ENCODE assay signal across 1 cellular context in the genomic region with DNA sequence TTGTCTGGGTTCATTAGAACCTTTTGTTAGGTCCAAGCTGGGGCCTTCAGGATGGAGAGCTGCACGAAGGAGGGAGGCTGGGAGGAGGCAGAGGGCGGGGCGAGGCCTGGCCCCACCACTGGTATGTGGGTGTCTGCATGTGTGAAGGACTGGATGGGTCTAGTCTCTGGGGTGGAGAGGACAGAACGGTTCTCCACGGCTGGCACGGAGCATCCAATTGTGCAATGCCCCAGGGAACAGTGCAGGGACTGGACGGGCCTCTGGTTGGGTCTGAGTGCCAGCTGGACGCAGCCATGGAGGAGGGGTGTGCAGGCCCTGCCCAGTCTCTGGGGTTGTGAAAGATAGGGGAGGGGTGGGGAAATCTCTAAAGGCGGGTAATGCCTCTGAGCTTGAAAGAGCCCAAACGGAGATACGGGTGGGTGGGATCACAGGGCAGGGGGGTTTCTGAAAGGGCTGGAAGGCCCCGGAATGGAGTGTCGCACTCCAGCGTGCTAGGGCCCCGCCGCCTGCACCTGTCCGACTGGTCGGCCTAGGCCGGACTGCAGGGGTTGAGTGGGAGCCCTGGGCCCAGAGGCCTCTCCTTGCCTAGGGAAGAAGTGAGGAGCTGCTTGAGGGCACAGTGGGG.
TF ChIP-seq lines count a peak whose summit lies in the region.

No MANE protein-coding gene starts in this region.

TF ChIP-seq in GM23338, 12 proteins besides CTCF, POLR2A, EP300 and RAD21:
- TF ChIP-seq REST (IDR thresholded peaks at IDR 0.05; ENCODE audit: unreplicated experiment): no peak
- TF ChIP-seq, protein P1, sequence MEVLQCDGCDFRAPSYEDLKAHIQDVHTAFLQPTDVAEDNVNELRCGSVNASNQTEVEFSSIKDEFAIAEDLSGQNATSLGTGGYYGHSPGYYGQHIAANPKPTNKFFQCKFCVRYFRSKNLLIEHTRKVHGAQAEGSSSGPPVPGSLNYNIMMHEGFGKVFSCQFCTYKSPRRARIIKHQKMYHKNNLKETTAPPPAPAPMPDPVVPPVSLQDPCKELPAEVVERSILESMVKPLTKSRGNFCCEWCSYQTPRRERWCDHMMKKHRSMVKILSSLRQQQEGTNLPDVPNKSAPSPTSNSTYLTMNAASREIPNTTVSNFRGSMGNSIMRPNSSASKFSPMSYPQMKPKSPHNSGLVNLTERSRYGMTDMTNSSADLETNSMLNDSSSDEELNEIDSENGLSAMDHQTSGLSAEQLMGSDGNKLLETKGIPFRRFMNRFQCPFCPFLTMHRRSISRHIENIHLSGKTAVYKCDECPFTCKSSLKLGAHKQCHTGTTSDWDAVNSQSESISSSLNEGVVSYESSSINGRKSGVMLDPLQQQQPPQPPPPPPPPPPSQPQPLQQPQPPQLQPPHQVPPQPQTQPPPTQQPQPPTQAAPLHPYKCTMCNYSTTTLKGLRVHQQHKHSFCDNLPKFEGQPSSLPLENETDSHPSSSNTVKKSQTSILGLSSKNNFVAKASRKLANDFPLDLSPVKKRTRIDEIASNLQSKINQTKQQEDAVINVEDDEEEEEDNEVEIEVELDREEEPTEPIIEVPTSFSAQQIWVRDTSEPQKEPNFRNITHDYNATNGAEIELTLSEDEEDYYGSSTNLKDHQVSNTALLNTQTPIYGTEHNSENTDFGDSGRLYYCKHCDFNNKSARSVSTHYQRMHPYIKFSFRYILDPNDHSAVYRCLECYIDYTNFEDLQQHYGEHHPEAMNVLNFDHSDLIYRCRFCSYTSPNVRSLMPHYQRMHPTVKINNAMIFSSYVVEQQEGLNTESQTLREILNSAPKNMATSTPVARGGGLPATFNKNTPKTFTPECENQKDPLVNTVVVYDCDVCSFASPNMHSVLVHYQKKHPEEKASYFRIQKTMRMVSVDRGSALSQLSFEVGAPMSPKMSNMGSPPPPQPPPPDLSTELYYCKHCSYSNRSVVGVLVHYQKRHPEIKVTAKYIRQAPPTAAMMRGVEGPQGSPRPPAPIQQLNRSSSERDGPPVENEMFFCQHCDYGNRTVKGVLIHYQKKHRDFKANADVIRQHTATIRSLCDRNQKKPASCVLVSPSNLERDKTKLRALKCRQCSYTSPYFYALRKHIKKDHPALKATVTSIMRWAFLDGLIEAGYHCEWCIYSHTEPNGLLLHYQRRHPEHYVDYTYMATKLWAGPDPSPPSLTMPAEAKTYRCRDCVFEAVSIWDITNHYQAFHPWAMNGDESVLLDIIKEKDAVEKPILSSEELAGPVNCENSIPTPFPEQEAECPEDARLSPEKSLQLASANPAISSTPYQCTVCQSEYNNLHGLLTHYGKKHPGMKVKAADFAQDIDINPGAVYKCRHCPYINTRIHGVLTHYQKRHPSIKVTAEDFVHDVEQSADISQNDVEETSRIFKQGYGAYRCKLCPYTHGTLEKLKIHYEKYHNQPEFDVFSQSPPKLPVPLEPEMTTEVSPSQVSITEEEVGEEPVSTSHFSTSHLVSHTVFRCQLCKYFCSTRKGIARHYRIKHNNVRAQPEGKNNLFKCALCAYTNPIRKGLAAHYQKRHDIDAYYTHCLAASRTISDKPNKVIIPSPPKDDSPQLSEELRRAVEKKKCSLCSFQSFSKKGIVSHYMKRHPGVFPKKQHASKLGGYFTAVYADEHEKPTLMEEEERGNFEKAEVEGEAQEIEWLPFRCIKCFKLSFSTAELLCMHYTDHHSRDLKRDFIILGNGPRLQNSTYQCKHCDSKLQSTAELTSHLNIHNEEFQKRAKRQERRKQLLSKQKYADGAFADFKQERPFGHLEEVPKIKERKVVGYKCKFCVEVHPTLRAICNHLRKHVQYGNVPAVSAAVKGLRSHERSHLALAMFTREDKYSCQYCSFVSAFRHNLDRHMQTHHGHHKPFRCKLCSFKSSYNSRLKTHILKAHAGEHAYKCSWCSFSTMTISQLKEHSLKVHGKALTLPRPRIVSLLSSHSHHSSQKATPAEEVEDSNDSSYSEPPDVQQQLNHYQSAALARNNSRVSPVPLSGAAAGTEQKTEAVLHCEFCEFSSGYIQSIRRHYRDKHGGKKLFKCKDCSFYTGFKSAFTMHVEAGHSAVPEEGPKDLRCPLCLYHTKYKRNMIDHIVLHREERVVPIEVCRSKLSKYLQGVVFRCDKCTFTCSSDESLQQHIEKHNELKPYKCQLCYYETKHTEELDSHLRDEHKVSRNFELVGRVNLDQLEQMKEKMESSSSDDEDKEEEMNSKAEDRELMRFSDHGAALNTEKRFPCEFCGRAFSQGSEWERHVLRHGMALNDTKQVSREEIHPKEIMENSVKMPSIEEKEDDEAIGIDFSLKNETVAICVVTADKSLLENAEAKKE (CRISPR knock-in tag; IDR thresholded peaks at IDR 0.05): no peak
- TF ChIP-seq STAT1 (IDR thresholded peaks at IDR 0.05; ENCODE audit: unreplicated experiment): no peak
- no peak for TF ChIP-seq ZNF114 (CRISPR knock-in tag; IDR thresholded peaks at IDR 0.05)
- TF ChIP-seq CREB1 (CRISPR knock-in tag; IDR thresholded peaks at IDR 0.05; ENCODE audit: low read depth): no peak
- no peak for TF ChIP-seq EZH2 (IDR thresholded peaks at IDR 0.05; ENCODE audit: low read depth, unreplicated experiment)
